Comparison of ENCODE assay signal across 12 cellular contexts in genomic region chr11:116357769-116358544, GRCh38.
A peak's percentile ranks its signal among the peaks of the same experiment; 100 is the strongest.
DNase-seq lines count a peak whose midpoint lies in the region; TF ChIP-seq lines count a peak whose summit lies in the region.
"Had no signal": no experiment of that assay in that cellular context is flagged by ENCODE, and none has a peak within 500 bp of the region (broad histone marks: within the 10 kb centered on the region; RNA-seq: fewer than 3 reads in every experiment).

No MANE protein-coding gene starts in this region.

- H3K4me3 Mint-ChIP-seq in mesothelial cell of epicardium (no peak overlapping the region), Caco-2 (ENCODE audit: unreplicated experiment) (no peak overlapping the region)
- H3K4me3 Mint-ChIP-seq: activated T-helper 1 cell treated with anti-CD3 and anti-CD28 coated beads, Interleukin-12 subunit alpha, Interleukin-12 subunit beta, Interleukin-2, Interleukin-4 antibody, amounts not matched to agents 30 ng/mL and 10 ng/mL and 1 ng/mL, durations not matched to agents 14 hours and 24 hours and 36 hours; T-helper 17 cell had no signal

- DNase-seq in CD1c-positive myeloid dendritic cell (ENCODE audit: extremely low spot score) (peak; percentile 1), HFF-Myc (ENCODE audit: extremely low read depth, low read depth) (no peak), dermis microvascular lymphatic vessel endothelial cell (ENCODE audit: low read depth in 2 of 2) (peak; percentile 40 to 72), mesothelial cell of epicardium (ENCODE audit: low spot score in 2 of 2, unreplicated experiment in 2 of 2) (peak; percentile 32 to 52), NCI-H2171 treated with DMSO at 0.1 percent for 48 hours (lab: John Stamatoyannopoulos, UW) (no peak), occipital lobe (lab: John Stamatoyannopoulos, UW) (no peak), Caco-2 (no peak), activated T-cell treated with anti-CD3 and anti-CD28 coated beads for 4 hours (no peak)
- DNase-seq: effector CD4-positive, alpha-beta T cell; left cardiac atrium; T-helper 17 cell had no signal

- peaks cover 8% of the 10 kb centered on the region for H3K4me1 Mint-ChIP-seq in mesothelial cell of epicardium
- no peaks in the 10 kb centered on the region for H3K4me1 Mint-ChIP-seq in Caco-2 (ENCODE audit: low read depth, unreplicated experiment)
- H3K4me1 Mint-ChIP-seq: T-helper 17 cell had no signal

- H3K27me3 ChIP-seq in Caco-2 (replicated peaks; ENCODE audit: control insufficient read depth, insufficient read depth, low read length), result no peaks in the 10 kb centered on the region

- H3K27ac Mint-ChIP-seq in mesothelial cell of epicardium (no peak overlapping the region), Caco-2 (ENCODE audit: unreplicated experiment) (no peak overlapping the region)
- H3K27ac Mint-ChIP-seq: activated T-helper 1 cell treated with anti-CD3 and anti-CD28 coated beads, Interleukin-12 subunit alpha, Interleukin-12 subunit beta, Interleukin-2, Interleukin-4 antibody, amounts not matched to agents 30 ng/mL and 10 ng/mL and 1 ng/mL, durations not matched to agents 14 hours and 24 hours and 36 hours; T-helper 17 cell had no signal

- no TSS peak for BruUV-seq in Caco-2 (replicated peaks; lab: Mats Ljungman, UMichigan)

- H3K36me3 ChIP-seq in Caco-2 (ENCODE audit: control insufficient read depth, insufficient read depth, low read length), result no peaks in the 10 kb centered on the region

- H3K36me3 Mint-ChIP-seq in mesothelial cell of epicardium (no peaks in the 10 kb centered on the region), Caco-2 (ENCODE audit: insufficient read depth, unreplicated experiment) (no peaks in the 10 kb centered on the region)

- H3K4me3 ChIP-seq in HFF-Myc (replicated peaks; ENCODE audit: low read depth, low read length), result no peak overlapping the region
- H3K4me3 ChIP-seq in Caco-2 (ENCODE audit: low read depth, low read length), result no peak overlapping the region

- H3K27me3 Mint-ChIP-seq in mesothelial cell of epicardium (ENCODE audit: low read depth), result peaks cover 49% of the 10 kb centered on the region
- H3K27me3 Mint-ChIP-seq in Caco-2 (ENCODE audit: insufficient read depth, unreplicated experiment), result no peaks in the 10 kb centered on the region

- H3K9me3 ChIP-seq in Caco-2, result no peaks in the 10 kb centered on the region

- no peaks in the 10 kb centered on the region for H3K4me1 ChIP-seq in Caco-2

- TF ChIP-seq CTCF in HFF-Myc (IDR thresholded peaks at IDR 0.05; ENCODE audit: low read depth, low read length, missing control alignments) (peak; percentile 38), mesothelial cell of epicardium (IDR thresholded peaks at IDR 0.05; ENCODE audit: unreplicated experiment) (peak; percentile 62), Caco-2 (IDR thresholded peaks at IDR 0.05; ENCODE audit: insufficient read depth in 1 of 2, low read depth in 1 of 2, low read length in 1 of 2, severe bottlenecking in 1 of 2, unreplicated experiment in 1 of 2) (no peak)

- CTCF ChIA-PET in Caco-2 (lab: Charles Lee), result no interaction called here

- H3K9me3 Mint-ChIP-seq in mesothelial cell of epicardium (no peaks in the 10 kb centered on the region), Caco-2 (ENCODE audit: unreplicated experiment) (no peaks in the 10 kb centered on the region)
- H3K9me3 Mint-ChIP-seq: activated T-helper 1 cell treated with anti-CD3 and anti-CD28 coated beads, Interleukin-12 subunit alpha, Interleukin-12 subunit beta, Interleukin-2, Interleukin-4 antibody, amounts not matched to agents 30 ng/mL and 10 ng/mL and 1 ng/mL, durations not matched to agents 14 hours and 24 hours and 36 hours had no signal

- intact Hi-C loops in Caco-2 (cut with micrococcal nuclease; ENCODE audit: unreplicated experiment), result no loop called here

- POLR2A ChIA-PET in Caco-2 (lab: Charles Lee), result no interaction called here

Comparison
In these comparisons a context has a peak if more than half of its experiments do, and no peak if none do; other contexts are left out.
1. DNase-seq: peak in CD1c-positive myeloid dendritic cell (single experiment), dermis microvascular lymphatic vessel endothelial cell (2 of 2) and mesothelial cell of epicardium (2 of 2); none in HFF-Myc (single experiment), NCI-H2171 treated with DMSO at 0.1 percent for 48 hours (single experiment), occipital lobe (single experiment), Caco-2 (0 of 2) and activated T-cell treated with anti-CD3 and anti-CD28 coated beads for 4 hours (single experiment).
2. CTCF ChIP-seq: peak in HFF-Myc (single experiment) and mesothelial cell of epicardium (single experiment); none in Caco-2 (0 of 2).